Comparison of ENCODE assay signal across 8 cellular contexts in genomic region chr1:84573481-84573966, GRCh38. TPM values are rescaled to one million over a fixed set of nuclear protein-coding genes. Genes with fewer than 3 reads are reported as not detected.
A peak's percentile ranks its signal among the peaks of the same experiment; 100 is the strongest.
DNase-seq lines count a peak whose midpoint lies in the region; ATAC-seq and TF ChIP-seq lines count a peak whose summit lies in the region.

No MANE protein-coding gene starts in this region.

- H3K4me3 Mint-ChIP-seq in HFFc6 = peak overlapping the region; percentile 96

- TF ChIP-seq CTCF in AG10803 (conservative IDR thresholded peaks at IDR 0.05; ENCODE audit: low read length) = no peak
- no peak for TF ChIP-seq CTCF in HFFc6 (IDR thresholded peaks at IDR 0.05)
- TF ChIP-seq CTCF in astrocyte of the cerebellum (IDR thresholded peaks at IDR 0.05; ENCODE audit: low read depth, low read length, missing control alignments) = no peak
- TF ChIP-seq CTCF in liver (IDR thresholded peaks at IDR 0.05; ENCODE audit: low read depth, low read length, missing input control) = no peak
- no peak for TF ChIP-seq CTCF in upper lobe of right lung (IDR thresholded peaks at IDR 0.05)

- peaks cover 5% of the 10 kb centered on the region; the same call in 1 of the 2 replicates for H3K9me3 Mint-ChIP-seq in HFFc6

- no peak for TF ChIP-seq RAD21 in liver (IDR thresholded peaks at IDR 0.05)

- no peaks in the 10 kb centered on the region; the same call in 1 of the 2 replicates for H3K27me3 Mint-ChIP-seq in HFFc6 (ENCODE audit: insufficient read depth)

- WGBS in liver = 1% methylated on average over 5 of the region's 5 CpGs

- no peaks in the 10 kb centered on the region for H3K27me3 ChIP-seq in liver (ENCODE audit: control insufficient read depth in 4 of 4, insufficient read depth in 4 of 4, low read length in 3 of 4)
- H3K27me3 ChIP-seq in upper lobe of right lung = no peaks in the 10 kb centered on the region

- DNase-seq in AG10803 (ENCODE audit: low read depth) (no peak), HFFc6 (no peak), astrocyte of the cerebellum (ENCODE audit: low read depth) (no peak), upper lobe of right lung (no peak), D341Med (ENCODE audit: low spot score) (no peak), NCI-H1436 treated with DMSO at 0.1 percent for 48 hours (lab: John Stamatoyannopoulos, UW) (no peak), OCI-M1 (lab: John Stamatoyannopoulos, UW) (no peak)

- H3K4me1 ChIP-seq in liver (ENCODE audit: control insufficient read depth in 4 of 4, insufficient read depth in 4 of 4, low read length in 3 of 4) (peaks cover 0 to 12% (median 4%) of the 10 kb centered on the region in 4 donors), upper lobe of right lung (peaks cover 19% of the 10 kb centered on the region)

- peaks cover 0 to 16% (median 4%) of the 10 kb centered on the region in 4 donors for H3K36me3 ChIP-seq in liver (ENCODE audit: control insufficient read depth in 4 of 4, insufficient read depth in 3 of 4, low read depth in 1 of 4, low read length in 3 of 4)
- H3K36me3 ChIP-seq in upper lobe of right lung = peaks cover 3% of the 10 kb centered on the region

- H3K36me3 Mint-ChIP-seq in HFFc6 (ENCODE audit: low read depth) = peaks cover 35% of the 10 kb centered on the region

- H3K27ac ChIP-seq in liver (ENCODE audit: low read depth in 1 of 2, low read length in 2 of 2) (peak overlapping the region; percentile 94 to 99), upper lobe of right lung (peak overlapping the region; percentile 99)

- peak overlapping the region; percentile 80 for H3K4me3 ChIP-seq in AG10803 (ENCODE audit: low read length)
- peak overlapping the region; percentile 63 for H3K4me3 ChIP-seq in astrocyte of the cerebellum (ENCODE audit: low read depth, low read length)
- H3K4me3 ChIP-seq in liver (ENCODE audit: low read depth in 1 of 3, low read length in 3 of 3) = peak overlapping the region; percentile 81 to 87 (median 81)
- peak overlapping the region; percentile 82 for H3K4me3 ChIP-seq in upper lobe of right lung

- ATAC-seq in upper lobe of right lung = no peak

- intact Hi-C loops in upper lobe of right lung (cut with DNase I) = no loop called here

- H3K27ac Mint-ChIP-seq in HFFc6 = peak overlapping the region; percentile 100

- peak overlapping the region; percentile 95 to 97 for H3K9ac ChIP-seq in liver (ENCODE audit: low read depth in 1 of 2, low read length in 2 of 2)

- in situ Hi-C loops in astrocyte of the cerebellum (cut with HindIII; ENCODE audit: low sequenced_read_pairs) = no loop called here

- H3K9me3 ChIP-seq in liver (ENCODE audit: control insufficient read depth in 4 of 4, low read length in 3 of 4) (no peaks in the 10 kb centered on the region), upper lobe of right lung (no peaks in the 10 kb centered on the region)

- peaks cover 45% of the 10 kb centered on the region for H3K4me1 Mint-ChIP-seq in HFFc6 (ENCODE audit: low read depth)

TF ChIP-seq in liver, 16 proteins besides CTCF, POLR2A, EP300 and RAD21:
- TF ChIP-seq YY1 (IDR thresholded peaks at IDR 0.05) (no peak), JUND (IDR thresholded peaks at IDR 0.05) (no peak), FOXA1 (IDR thresholded peaks at IDR 0.05) (no peak), TAF1 (conservative IDR thresholded peaks at IDR 0.05) (peak; percentile 0), HNF4A (conservative IDR thresholded peaks at IDR 0.05) (peak; percentile 45 to 46), SP1 (IDR thresholded peaks at IDR 0.05) (no peak), GABPA (IDR thresholded peaks at IDR 0.05 in 1 of 2, conservative IDR thresholded peaks at IDR 0.05 in 1 of 2) (no peak)

RNA-seq across cellular contexts. Expression of gene CTBS, which starts 0.7 kb away (rescaled TPM):
- 10 to 100 TPM; 15.4 to 21.2 (median 17.8) TPM for total RNA-seq in HFFc6 (2021; fragmentation: NEBNext Ultra II Directional; extraction: Animal tissue kit (Norgen Biotek cat#: 25700))
- 10 to 100 TPM in 1 of 2 donors, 1 to 10 TPM in 1; 8.5 to 16.4 TPM for total RNA-seq in liver
- polyA plus RNA-seq in liver = 10 to 100 TPM; 23.4 to 26.9 TPM
- total RNA-seq in upper lobe of right lung = 24.3 TPM
